Comparison of ENCODE assay signal across 1 cellular context in the genomic region with DNA sequence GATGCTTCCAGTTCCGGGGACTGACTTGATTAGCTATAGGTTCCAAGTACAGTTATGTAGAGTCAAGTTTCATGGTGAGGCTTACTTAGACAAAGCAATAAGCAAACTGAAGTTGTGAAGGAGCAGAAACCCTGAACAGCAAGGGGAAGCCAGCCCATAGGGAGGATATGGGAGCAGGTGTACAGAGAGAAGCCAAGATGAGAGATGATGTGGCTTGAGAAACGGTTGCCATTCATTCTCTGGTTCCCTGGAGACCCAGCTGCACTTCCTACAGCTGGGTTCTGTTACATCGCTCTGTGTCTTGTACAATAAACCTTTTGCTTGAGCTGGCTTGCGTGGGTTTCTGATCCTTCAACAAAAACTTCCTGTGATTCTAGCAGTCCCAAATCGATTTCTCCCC.
TF ChIP-seq lines count a peak whose summit lies in the region.

No MANE protein-coding gene starts in this region.

TF ChIP-seq in H1, 55 proteins besides CTCF, POLR2A, EP300 and RAD21 (continued from another document):
- TF ChIP-seq, protein P1, sequence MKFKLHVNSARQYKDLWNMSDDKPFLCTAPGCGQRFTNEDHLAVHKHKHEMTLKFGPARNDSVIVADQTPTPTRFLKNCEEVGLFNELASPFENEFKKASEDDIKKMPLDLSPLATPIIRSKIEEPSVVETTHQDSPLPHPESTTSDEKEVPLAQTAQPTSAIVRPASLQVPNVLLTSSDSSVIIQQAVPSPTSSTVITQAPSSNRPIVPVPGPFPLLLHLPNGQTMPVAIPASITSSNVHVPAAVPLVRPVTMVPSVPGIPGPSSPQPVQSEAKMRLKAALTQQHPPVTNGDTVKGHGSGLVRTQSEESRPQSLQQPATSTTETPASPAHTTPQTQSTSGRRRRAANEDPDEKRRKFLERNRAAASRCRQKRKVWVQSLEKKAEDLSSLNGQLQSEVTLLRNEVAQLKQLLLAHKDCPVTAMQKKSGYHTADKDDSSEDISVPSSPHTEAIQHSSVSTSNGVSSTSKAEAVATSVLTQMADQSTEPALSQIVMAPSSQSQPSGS (IDR thresholded peaks at IDR 0.05; ENCODE audit: low read length), result no peak
- TF ChIP-seq TAF1 (IDR thresholded peaks at IDR 0.05; ENCODE audit: low read depth, low read length), result no peak
- no peak for TF ChIP-seq FOSL1 (IDR thresholded peaks at IDR 0.05; ENCODE audit: insufficient read depth, low read depth, low read length)
- TF ChIP-seq GTF2F1 (IDR thresholded peaks at IDR 0.05; ENCODE audit: borderline replicate concordance, low read depth, low read length), result no peak
- TF ChIP-seq MAFK (IDR thresholded peaks at IDR 0.05; ENCODE audit: low read depth, low read length), result no peak
- no peak for TF ChIP-seq JUND (IDR thresholded peaks at IDR 0.05; ENCODE audit: low read length)
- no peak for TF ChIP-seq SIRT6 (IDR thresholded peaks at IDR 0.05; ENCODE audit: low read length)
- TF ChIP-seq SAP30 (IDR thresholded peaks at IDR 0.05; ENCODE audit: insufficient read depth, insufficient replicate concordance, low read length), result no peak
- no peak for TF ChIP-seq TAF7 (optimal IDR thresholded peaks at IDR 0.05; ENCODE audit: borderline replicate concordance, low read depth, low read length)
- no peak for TF ChIP-seq KDM5A (IDR thresholded peaks at IDR 0.05; ENCODE audit: low read length)
- TF ChIP-seq YY1 (IDR thresholded peaks at IDR 0.05; ENCODE audit: low read depth, low read length), result no peak
- TF ChIP-seq EGR1 (IDR thresholded peaks at IDR 0.05; ENCODE audit: borderline replicate concordance, low read depth, low read length), result no peak
- no peak for TF ChIP-seq SIX5 (IDR thresholded peaks at IDR 0.05; ENCODE audit: low read depth, low read length)
- TF ChIP-seq SP2 (IDR thresholded peaks at IDR 0.05; ENCODE audit: low read length), result no peak
